1 cellular context compared by ENCODE assay signal in the genomic region with DNA sequence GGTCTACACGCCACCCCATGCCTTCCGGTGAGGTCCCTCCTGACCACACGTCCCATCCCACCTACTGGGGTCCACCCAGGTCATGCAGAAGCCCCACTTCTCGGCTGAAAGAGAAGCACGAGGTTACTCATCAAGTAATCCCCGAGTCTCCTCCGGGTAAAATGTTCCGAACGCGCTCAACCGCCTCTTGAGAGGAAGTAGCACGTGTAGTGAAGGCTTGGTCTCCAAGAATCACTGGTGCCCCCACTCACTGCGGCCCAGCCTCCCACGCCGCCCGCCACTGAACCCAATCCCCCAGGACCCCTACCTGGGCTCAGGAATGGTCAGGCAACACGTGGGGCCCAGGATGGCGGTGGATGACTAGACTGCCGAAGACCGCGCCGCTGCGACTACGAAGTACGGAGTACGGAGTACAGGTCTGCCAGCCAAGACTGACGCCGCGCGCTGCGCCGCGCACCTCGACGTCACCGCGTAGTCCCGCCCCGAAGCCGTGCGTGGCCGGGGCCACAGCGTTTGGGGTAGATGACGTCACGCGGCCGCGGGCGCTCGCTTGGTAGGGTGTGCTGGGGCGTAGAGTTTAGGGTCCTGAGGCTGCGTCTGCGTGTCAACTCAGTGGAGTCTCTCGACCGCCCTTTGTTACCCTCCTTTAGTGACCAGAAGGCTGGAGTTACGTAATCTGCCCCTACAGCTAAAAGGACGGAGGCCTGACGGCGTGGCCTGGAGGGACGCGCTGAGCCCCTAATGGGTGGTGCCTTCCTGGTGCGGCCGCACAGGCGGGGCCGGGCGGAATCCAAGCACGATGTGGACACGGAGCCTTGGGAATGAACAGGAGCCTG.
TF ChIP-seq lines count a peak whose summit lies in the region.

No MANE protein-coding gene starts in this region.

TF ChIP-seq in HEK293, 187 proteins besides CTCF, POLR2A, EP300 and RAD21 (continued from another document and continues in another):
- no peak for TF ChIP-seq MEIS1 (CRISPR knock-in tag; IDR thresholded peaks at IDR 0.05; ENCODE audit: borderline replicate concordance)
- no peak for TF ChIP-seq ZNF621 (tag by site-specific recombination; IDR thresholded peaks at IDR 0.05)
- no peak for TF ChIP-seq ZNF202 (tag by site-specific recombination; IDR thresholded peaks at IDR 0.05; ENCODE audit: borderline replicate concordance)
- TF ChIP-seq, protein P1, sequence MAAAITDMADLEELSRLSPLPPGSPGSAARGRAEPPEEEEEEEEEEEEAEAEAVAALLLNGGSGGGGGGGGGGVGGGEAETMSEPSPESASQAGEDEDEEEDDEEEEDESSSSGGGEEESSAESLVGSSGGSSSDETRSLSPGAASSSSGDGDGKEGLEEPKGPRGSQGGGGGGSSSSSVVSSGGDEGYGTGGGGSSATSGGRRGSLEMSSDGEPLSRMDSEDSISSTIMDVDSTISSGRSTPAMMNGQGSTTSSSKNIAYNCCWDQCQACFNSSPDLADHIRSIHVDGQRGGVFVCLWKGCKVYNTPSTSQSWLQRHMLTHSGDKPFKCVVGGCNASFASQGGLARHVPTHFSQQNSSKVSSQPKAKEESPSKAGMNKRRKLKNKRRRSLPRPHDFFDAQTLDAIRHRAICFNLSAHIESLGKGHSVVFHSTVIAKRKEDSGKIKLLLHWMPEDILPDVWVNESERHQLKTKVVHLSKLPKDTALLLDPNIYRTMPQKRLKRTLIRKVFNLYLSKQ (tag by site-specific recombination; IDR thresholded peaks at IDR 0.05; ENCODE audit: borderline replicate concordance): no peak
- TF ChIP-seq BCL11B (tag by site-specific recombination; IDR thresholded peaks at IDR 0.05; ENCODE audit: low read depth): no peak
- peak; percentile 68; the same call in 1 of the 2 replicates for TF ChIP-seq ZNF394 (tag by site-specific recombination; IDR thresholded peaks at IDR 0.05; ENCODE audit: borderline replicate concordance)
- no peak for TF ChIP-seq ZNF266 (tag by site-specific recombination; IDR thresholded peaks at IDR 0.05; ENCODE audit: low read depth)
- TF ChIP-seq ZNF707 (tag by site-specific recombination; IDR thresholded peaks at IDR 0.05): no peak
- no peak for TF ChIP-seq ZNF544 (tag by site-specific recombination; IDR thresholded peaks at IDR 0.05)
- peak; percentile 99 for TF ChIP-seq ZNF629 (tag by site-specific recombination; IDR thresholded peaks at IDR 0.05)
- TF ChIP-seq ZNF521 (tag by site-specific recombination; IDR thresholded peaks at IDR 0.05): no peak
- no peak for TF ChIP-seq HOXA7 (CRISPR knock-in tag; IDR thresholded peaks at IDR 0.05; ENCODE audit: borderline replicate concordance)
- TF ChIP-seq ZNF596 (tag by site-specific recombination; IDR thresholded peaks at IDR 0.05): no peak
- TF ChIP-seq, protein P2, sequence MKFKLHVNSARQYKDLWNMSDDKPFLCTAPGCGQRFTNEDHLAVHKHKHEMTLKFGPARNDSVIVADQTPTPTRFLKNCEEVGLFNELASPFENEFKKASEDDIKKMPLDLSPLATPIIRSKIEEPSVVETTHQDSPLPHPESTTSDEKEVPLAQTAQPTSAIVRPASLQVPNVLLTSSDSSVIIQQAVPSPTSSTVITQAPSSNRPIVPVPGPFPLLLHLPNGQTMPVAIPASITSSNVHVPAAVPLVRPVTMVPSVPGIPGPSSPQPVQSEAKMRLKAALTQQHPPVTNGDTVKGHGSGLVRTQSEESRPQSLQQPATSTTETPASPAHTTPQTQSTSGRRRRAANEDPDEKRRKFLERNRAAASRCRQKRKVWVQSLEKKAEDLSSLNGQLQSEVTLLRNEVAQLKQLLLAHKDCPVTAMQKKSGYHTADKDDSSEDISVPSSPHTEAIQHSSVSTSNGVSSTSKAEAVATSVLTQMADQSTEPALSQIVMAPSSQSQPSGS (tag by site-specific recombination; IDR thresholded peaks at IDR 0.05; ENCODE audit: low read depth): peak; percentile 99
- TF ChIP-seq, protein P3, sequence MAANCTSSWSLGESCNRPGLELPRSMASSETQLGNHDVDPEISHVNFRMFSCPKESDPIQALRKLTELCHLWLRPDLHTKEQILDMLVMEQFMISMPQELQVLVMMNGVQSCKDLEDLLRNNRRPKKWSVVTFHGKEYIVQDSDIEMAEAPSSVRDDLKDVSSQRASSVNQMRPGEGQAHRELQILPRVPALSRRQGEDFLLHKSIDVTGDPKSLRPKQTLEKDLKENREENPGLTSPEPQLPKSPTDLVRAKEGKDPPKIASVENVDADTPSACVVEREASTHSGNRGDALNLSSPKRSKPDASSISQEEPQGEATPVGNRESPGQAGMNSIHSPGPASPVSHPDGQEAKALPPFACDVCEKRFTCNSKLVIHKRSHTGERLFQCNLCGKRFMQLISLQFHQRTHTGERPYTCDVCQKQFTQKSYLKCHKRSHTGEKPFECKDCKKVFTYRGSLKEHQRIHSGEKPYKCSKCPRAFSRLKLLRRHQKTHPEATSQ (tag by site-specific recombination; IDR thresholded peaks at IDR 0.05): peak; percentile 69; the same call in 1 of the 2 replicates
- TF ChIP-seq, protein P4, sequence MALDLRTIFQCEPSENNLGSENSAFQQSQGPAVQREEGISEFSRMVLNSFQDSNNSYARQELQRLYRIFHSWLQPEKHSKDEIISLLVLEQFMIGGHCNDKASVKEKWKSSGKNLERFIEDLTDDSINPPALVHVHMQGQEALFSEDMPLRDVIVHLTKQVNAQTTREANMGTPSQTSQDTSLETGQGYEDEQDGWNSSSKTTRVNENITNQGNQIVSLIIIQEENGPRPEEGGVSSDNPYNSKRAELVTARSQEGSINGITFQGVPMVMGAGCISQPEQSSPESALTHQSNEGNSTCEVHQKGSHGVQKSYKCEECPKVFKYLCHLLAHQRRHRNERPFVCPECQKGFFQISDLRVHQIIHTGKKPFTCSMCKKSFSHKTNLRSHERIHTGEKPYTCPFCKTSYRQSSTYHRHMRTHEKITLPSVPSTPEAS (tag by site-specific recombination; IDR thresholded peaks at IDR 0.05): 0 out of 2 replicates have a peak, but pooled peaks have one; percentile 31
- TF ChIP-seq, protein P5, sequence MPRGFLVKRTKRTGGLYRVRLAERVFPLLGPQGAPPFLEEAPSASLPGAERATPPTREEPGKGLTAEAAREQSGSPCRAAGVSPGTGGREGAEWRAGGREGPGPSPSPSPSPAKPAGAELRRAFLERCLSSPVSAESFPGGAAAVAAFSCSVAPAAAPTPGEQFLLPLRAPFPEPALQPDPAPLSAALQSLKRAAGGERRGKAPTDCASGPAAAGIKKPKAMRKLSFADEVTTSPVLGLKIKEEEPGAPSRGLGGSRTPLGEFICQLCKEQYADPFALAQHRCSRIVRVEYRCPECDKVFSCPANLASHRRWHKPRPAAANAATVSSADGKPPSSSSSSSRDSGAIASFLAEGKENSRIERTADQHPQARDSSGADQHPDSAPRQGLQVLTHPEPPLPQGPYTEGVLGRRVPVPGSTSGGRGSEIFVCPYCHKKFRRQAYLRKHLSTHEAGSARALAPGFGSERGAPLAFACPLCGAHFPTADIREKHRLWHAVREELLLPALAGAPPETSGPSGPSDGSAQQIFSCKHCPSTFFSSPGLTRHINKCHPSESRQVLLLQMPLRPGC (tag by site-specific recombination; IDR thresholded peaks at IDR 0.05): peak; percentile 52; the same call in 1 of the 2 replicates
- no peak for TF ChIP-seq ZNF473 (tag by site-specific recombination; IDR thresholded peaks at IDR 0.05)
- peak; percentile 63; the same call in 1 of the 2 replicates for TF ChIP-seq ZSCAN23 (tag by site-specific recombination; IDR thresholded peaks at IDR 0.05)
- TF ChIP-seq, protein P6, sequence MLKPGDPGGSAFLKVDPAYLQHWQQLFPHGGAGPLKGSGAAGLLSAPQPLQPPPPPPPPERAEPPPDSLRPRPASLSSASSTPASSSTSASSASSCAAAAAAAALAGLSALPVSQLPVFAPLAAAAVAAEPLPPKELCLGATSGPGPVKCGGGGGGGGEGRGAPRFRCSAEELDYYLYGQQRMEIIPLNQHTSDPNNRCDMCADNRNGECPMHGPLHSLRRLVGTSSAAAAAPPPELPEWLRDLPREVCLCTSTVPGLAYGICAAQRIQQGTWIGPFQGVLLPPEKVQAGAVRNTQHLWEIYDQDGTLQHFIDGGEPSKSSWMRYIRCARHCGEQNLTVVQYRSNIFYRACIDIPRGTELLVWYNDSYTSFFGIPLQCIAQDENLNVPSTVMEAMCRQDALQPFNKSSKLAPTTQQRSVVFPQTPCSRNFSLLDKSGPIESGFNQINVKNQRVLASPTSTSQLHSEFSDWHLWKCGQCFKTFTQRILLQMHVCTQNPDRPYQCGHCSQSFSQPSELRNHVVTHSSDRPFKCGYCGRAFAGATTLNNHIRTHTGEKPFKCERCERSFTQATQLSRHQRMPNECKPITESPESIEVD (tag by site-specific recombination; IDR thresholded peaks at IDR 0.05): no peak
- TF ChIP-seq, protein P7, sequence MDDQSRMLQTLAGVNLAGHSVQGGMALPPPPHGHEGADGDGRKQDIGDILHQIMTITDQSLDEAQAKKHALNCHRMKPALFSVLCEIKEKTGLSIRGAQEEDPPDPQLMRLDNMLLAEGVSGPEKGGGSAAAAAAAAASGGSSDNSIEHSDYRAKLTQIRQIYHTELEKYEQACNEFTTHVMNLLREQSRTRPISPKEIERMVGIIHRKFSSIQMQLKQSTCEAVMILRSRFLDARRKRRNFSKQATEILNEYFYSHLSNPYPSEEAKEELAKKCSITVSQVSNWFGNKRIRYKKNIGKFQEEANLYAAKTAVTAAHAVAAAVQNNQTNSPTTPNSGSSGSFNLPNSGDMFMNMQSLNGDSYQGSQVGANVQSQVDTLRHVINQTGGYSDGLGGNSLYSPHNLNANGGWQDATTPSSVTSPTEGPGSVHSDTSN (CRISPR knock-in tag; IDR thresholded peaks at IDR 0.05): peak; percentile 89
- TF ChIP-seq ZNF146 (tag by site-specific recombination; IDR thresholded peaks at IDR 0.05): 0 out of 2 replicates have a peak, but pooled peaks have one; percentile 9
- TF ChIP-seq ZNF768 (tag by site-specific recombination; IDR thresholded peaks at IDR 0.05): no peak
- TF ChIP-seq ZNF624 (tag by site-specific recombination; IDR thresholded peaks at IDR 0.05): no peak
- TF ChIP-seq ZNF221 (tag by site-specific recombination; IDR thresholded peaks at IDR 0.05; ENCODE audit: borderline replicate concordance): no peak
- TF ChIP-seq, protein P8, sequence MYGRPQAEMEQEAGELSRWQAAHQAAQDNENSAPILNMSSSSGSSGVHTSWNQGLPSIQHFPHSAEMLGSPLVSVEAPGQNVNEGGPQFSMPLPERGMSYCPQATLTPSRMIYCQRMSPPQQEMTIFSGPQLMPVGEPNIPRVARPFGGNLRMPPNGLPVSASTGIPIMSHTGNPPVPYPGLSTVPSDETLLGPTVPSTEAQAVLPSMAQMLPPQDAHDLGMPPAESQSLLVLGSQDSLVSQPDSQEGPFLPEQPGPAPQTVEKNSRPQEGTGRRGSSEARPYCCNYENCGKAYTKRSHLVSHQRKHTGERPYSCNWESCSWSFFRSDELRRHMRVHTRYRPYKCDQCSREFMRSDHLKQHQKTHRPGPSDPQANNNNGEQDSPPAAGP (tag by site-specific recombination; IDR thresholded peaks at IDR 0.05): peak; percentile 89
- 0 out of 2 replicates have a peak, but pooled peaks have one; percentile 57 for TF ChIP-seq ZNF837 (tag by site-specific recombination; IDR thresholded peaks at IDR 0.05)
- TF ChIP-seq ZNF558 (tag by site-specific recombination; IDR thresholded peaks at IDR 0.05): no peak
- TF ChIP-seq ZNF623 (tag by site-specific recombination; IDR thresholded peaks at IDR 0.05): no peak
- TF ChIP-seq ZNF660 (tag by site-specific recombination; IDR thresholded peaks at IDR 0.05): peak; percentile 71; the same call in 1 of the 2 replicates
- TF ChIP-seq, protein P9, sequence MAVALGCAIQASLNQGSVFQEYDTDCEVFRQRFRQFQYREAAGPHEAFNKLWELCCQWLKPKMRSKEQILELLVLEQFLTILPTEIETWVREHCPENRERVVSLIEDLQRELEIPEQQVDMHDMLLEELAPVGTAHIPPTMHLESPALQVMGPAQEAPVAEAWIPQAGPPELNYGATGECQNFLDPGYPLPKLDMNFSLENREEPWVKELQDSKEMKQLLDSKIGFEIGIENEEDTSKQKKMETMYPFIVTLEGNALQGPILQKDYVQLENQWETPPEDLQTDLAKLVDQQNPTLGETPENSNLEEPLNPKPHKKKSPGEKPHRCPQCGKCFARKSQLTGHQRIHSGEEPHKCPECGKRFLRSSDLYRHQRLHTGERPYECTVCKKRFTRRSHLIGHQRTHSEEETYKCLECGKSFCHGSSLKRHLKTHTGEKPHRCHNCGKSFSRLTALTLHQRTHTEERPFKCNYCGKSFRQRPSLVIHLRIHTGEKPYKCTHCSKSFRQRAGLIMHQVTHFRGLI (tag by site-specific recombination; IDR thresholded peaks at IDR 0.05): no peak
- TF ChIP-seq KLF10 (tag by site-specific recombination; IDR thresholded peaks at IDR 0.05): peak; percentile 50; the same call in 1 of the 2 replicates
- no peak for TF ChIP-seq ZNF214 (tag by site-specific recombination; IDR thresholded peaks at IDR 0.05; ENCODE audit: borderline replicate concordance)
- TF ChIP-seq OVOL3 (tag by site-specific recombination; IDR thresholded peaks at IDR 0.05): no peak
- TF ChIP-seq, protein P10, sequence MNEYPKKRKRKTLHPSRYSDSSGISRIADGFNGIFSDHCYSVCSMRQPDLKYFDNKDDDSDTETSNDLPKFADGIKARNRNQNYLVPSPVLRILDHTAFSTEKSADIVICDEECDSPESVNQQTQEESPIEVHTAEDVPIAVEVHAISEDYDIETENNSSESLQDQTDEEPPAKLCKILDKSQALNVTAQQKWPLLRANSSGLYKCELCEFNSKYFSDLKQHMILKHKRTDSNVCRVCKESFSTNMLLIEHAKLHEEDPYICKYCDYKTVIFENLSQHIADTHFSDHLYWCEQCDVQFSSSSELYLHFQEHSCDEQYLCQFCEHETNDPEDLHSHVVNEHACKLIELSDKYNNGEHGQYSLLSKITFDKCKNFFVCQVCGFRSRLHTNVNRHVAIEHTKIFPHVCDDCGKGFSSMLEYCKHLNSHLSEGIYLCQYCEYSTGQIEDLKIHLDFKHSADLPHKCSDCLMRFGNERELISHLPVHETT (tag by site-specific recombination; IDR thresholded peaks at IDR 0.05): 0 out of 2 replicates have a peak, but pooled peaks have one; percentile 52
- TF ChIP-seq ZNF350 (tag by site-specific recombination; IDR thresholded peaks at IDR 0.05): no peak
- TF ChIP-seq, protein P11, sequence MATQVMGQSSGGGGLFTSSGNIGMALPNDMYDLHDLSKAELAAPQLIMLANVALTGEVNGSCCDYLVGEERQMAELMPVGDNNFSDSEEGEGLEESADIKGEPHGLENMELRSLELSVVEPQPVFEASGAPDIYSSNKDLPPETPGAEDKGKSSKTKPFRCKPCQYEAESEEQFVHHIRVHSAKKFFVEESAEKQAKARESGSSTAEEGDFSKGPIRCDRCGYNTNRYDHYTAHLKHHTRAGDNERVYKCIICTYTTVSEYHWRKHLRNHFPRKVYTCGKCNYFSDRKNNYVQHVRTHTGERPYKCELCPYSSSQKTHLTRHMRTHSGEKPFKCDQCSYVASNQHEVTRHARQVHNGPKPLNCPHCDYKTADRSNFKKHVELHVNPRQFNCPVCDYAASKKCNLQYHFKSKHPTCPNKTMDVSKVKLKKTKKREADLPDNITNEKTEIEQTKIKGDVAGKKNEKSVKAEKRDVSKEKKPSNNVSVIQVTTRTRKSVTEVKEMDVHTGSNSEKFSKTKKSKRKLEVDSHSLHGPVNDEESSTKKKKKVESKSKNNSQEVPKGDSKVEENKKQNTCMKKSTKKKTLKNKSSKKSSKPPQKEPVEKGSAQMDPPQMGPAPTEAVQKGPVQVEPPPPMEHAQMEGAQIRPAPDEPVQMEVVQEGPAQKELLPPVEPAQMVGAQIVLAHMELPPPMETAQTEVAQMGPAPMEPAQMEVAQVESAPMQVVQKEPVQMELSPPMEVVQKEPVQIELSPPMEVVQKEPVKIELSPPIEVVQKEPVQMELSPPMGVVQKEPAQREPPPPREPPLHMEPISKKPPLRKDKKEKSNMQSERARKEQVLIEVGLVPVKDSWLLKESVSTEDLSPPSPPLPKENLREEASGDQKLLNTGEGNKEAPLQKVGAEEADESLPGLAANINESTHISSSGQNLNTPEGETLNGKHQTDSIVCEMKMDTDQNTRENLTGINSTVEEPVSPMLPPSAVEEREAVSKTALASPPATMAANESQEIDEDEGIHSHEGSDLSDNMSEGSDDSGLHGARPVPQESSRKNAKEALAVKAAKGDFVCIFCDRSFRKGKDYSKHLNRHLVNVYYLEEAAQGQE (tag by site-specific recombination; IDR thresholded peaks at IDR 0.05): no peak; the same call in 1 of the 2 replicates
